24 cellular contexts compared by ENCODE assay signal in the genomic region with DNA sequence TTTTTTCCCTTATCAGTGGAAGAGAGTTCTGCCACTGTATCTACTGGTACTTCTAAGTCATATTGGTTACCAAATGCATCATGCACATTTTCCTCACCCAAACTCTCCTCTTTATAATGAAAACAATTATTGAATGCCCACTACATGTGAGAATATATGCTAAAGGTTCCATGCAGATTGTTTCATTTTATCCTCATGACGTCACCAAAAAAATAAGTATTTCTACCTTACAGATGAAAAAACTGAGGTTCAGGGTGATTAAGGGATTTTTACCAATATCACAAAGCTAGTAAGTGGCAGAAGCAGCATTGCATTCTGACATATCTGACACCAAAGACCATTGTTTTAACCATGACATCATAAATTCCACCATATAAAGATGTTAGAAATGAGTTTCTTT.
"Had no signal": no experiment of that assay in that cellular context is flagged by ENCODE, and none has a peak within 500 bp of the region (broad histone marks: within the 10 kb centered on the region; RNA-seq: fewer than 3 reads in every experiment).

No MANE protein-coding gene starts in this region.

- ATAC-seq: Panc1, PC-3, Right ventricle myocardium inferior, SK-N-SH treated with all-trans-retinoic acid at 6 μM for 48 hours had no signal

- DNase-seq: Karpas-422, KG1, MG63, NCI-H1092, NCI-H1105 treated with DMSO at 0.1 percent for 48 hours, NCI-H1417 treated with DMSO at 0.1 percent for 48 hours, NCI-H146, NCI-H1694 treated with DMSO at 0.1 percent for 48 hours, NCI-H1930, NCI-H2081 treated with DMSO at 0.1 percent for 48 hours, NCI-H2171, NCI-H226, NCI-H446, NCI-H510A, NCI-H524 treated with DMSO at 0.1 percent for 48 hours, NCI-H69, NCI-H774, PC-3, SHP77 treated with DMSO at 0.1 percent for 48 hours, SJCRH30 had no signal

- H3K27ac ChIP-seq: HL-60, SJCRH30 had no signal
